ENCODE assay signal across 1 cellular context in genomic region chr1:94553931-94554330, GRCh38.
TF ChIP-seq lines count a peak whose summit lies in the region.

No MANE protein-coding gene starts in this region.

TF ChIP-seq in HCT116, 20 proteins besides CTCF, POLR2A, EP300 and RAD21 (continued from another document):
- no peak for TF ChIP-seq REST (IDR thresholded peaks at IDR 0.05; ENCODE audit: low read depth)
- TF ChIP-seq EGR1 (IDR thresholded peaks at IDR 0.05; ENCODE audit: low read depth) = no peak
- no peak for TF ChIP-seq SIN3A (IDR thresholded peaks at IDR 0.05; ENCODE audit: low read depth)
- TF ChIP-seq ELF1 (IDR thresholded peaks at IDR 0.05; ENCODE audit: borderline replicate concordance, low read depth) = no peak
- no peak for TF ChIP-seq FOSL1 (IDR thresholded peaks at IDR 0.05; ENCODE audit: low read depth)
- no peak for TF ChIP-seq POLR2AphosphoS5 (IDR thresholded peaks at IDR 0.05; ENCODE audit: low read depth, low read length)
- TF ChIP-seq ZBTB33 (IDR thresholded peaks at IDR 0.05; ENCODE audit: extremely low read depth, insufficient replicate concordance, low read length) = no peak
